ENCODE assay signal across 25 cellular contexts in the genomic region with DNA sequence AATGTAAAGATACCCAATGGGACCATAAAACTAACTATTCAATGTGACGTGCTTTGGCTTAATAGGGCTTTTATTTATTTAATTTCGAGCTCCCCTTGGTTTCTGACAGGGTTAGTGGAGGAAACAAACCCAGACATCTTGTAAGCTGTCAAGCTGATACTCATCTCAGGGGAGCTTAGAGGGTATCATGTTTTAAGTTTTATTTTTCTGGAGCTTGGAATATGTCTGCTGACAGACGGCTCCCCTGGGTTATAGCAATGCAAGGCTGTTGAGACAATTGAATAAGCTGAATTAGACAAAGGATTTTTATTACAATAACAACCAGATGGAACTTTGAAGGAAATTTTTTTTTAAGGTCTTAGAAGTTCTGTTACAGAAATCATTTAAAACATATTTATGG.
"Had no signal": no experiment of that assay in that cellular context is flagged by ENCODE, and none has a peak within 500 bp of the region (broad histone marks: within the 10 kb centered on the region; RNA-seq: fewer than 3 reads in every experiment).

No MANE protein-coding gene starts in this region.

- DNase-seq: activated CD4-positive, alpha-beta memory T cell treated with anti-CD3 and anti-CD28 coated beads for 36 hours; activated CD4-positive, alpha-beta T cell treated with anti-CD3 and anti-CD28 coated beads for 36 hours; activated CD4-positive, alpha-beta T cell treated with anti-CD3 and anti-CD28 coated beads, Interleukin-2, amount 10 ng/mL, durations not matched to agents 24 days and 14 days; activated CD4-positive, CD25-positive, alpha-beta regulatory T cell; activated CD4-positive, CD25-positive, alpha-beta regulatory T cell treated with anti-CD3 and anti-CD28 coated beads, Interleukin-2, amount 50 U/mL, for 72 hours; activated CD8-positive, alpha-beta memory T cell treated with anti-CD3 and anti-CD28 coated beads, Interleukin-2, amount 10 ng/mL, durations not matched to agents 7 days and 5 days; activated CD8-positive, alpha-beta memory T cell treated with anti-CD3 and anti-CD28 coated beads, Interleukin-2, amount 50 U/mL, for 4 hours; activated CD8-positive, alpha-beta T cell treated with anti-CD3 and anti-CD28 coated beads, Interleukin-2, amount 10 ng/mL, durations not matched to agents 7 days and 5 days; activated gamma-delta T cell; activated naive CD4-positive, alpha-beta T cell; activated naive CD4-positive, alpha-beta T cell treated with anti-CD3 and anti-CD28 coated beads, Interleukin-2, amount 10 ng/mL, durations not matched to agents 7 days and 5 days; activated naive CD8-positive, alpha-beta T cell treated with anti-CD3 and anti-CD28 coated beads, Interleukin-2, amount 10 ng/mL, durations not matched to agents 7 days and 5 days; activated T-cell treated with anti-CD3 and anti-CD28 coated beads, Interleukin-2, amount 50 U/mL, for 1 hour; activated T-cell treated with anti-CD3 and anti-CD28 coated beads, Interleukin-2, amount 50 U/mL, for 48 hours; brain microvascular endothelial cell; dorsolateral prefrontal cortex; effector memory CD4-positive, alpha-beta T cell; endodermal cell; foreskin fibroblast; head of caudate nucleus; T-helper 2 cell had no signal

- H3K27me3 Mint-ChIP-seq: activated CD4-positive, alpha-beta memory T cell treated with anti-CD3 and anti-CD28 coated beads for 36 hours; activated CD4-positive, alpha-beta T cell treated with anti-CD3 and anti-CD28 coated beads for 36 hours; activated CD4-positive, alpha-beta T cell treated with anti-CD3 and anti-CD28 coated beads, Interleukin-2, amount 10 ng/mL, durations not matched to agents 24 days and 14 days; activated CD8-positive, alpha-beta memory T cell treated with anti-CD3 and anti-CD28 coated beads, Interleukin-2, amount 10 ng/mL, durations not matched to agents 7 days and 5 days; activated naive CD4-positive, alpha-beta T cell treated with anti-CD3 and anti-CD28 coated beads, Interleukin-2, amount 10 ng/mL, durations not matched to agents 7 days and 5 days; central memory CD8-positive, alpha-beta T cell; dendritic cell treated with granulocyte-macrophage colony-stimulating factor and Interleukin-4, amounts not matched to agents 40 ng/mL and 50 ng/mL, for 4 days had no signal

- ATAC-seq: activated CD4-positive, alpha-beta T cell treated with anti-CD3 and anti-CD28 coated beads for 36 hours; activated CD8-positive, alpha-beta memory T cell treated with anti-CD3 and anti-CD28 coated beads, Interleukin-2, amount 10 ng/mL, durations not matched to agents 7 days and 5 days; activated CD8-positive, alpha-beta T cell treated with anti-CD3 and anti-CD28 coated beads, Interleukin-2, amount 10 ng/mL, durations not matched to agents 7 days and 5 days; activated naive CD4-positive, alpha-beta T cell treated with anti-CD3 and anti-CD28 coated beads, Interleukin-2, amount 50 U/mL, for 72 hours; esophagus mucosa had no signal

- H3K4me3 Mint-ChIP-seq: activated CD4-positive, alpha-beta memory T cell treated with anti-CD3 and anti-CD28 coated beads for 36 hours; activated CD4-positive, alpha-beta T cell treated with anti-CD3 and anti-CD28 coated beads for 36 hours; activated CD4-positive, alpha-beta T cell treated with anti-CD3 and anti-CD28 coated beads, Interleukin-2, amount 10 ng/mL, durations not matched to agents 24 days and 14 days; activated CD8-positive, alpha-beta memory T cell treated with anti-CD3 and anti-CD28 coated beads, Interleukin-2, amount 10 ng/mL, durations not matched to agents 7 days and 5 days; activated CD8-positive, alpha-beta T cell treated with anti-CD3 and anti-CD28 coated beads, Interleukin-2, amount 10 ng/mL, durations not matched to agents 7 days and 5 days; activated naive CD4-positive, alpha-beta T cell treated with anti-CD3 and anti-CD28 coated beads, Interleukin-2, amount 10 ng/mL, durations not matched to agents 7 days and 5 days; activated naive CD8-positive, alpha-beta T cell treated with anti-CD3 and anti-CD28 coated beads, Interleukin-2, amount 10 ng/mL, durations not matched to agents 7 days and 5 days; central memory CD8-positive, alpha-beta T cell; dendritic cell treated with granulocyte-macrophage colony-stimulating factor and Interleukin-4, amounts not matched to agents 40 ng/mL and 50 ng/mL, for 4 days; endodermal cell had no signal

- H3K9me3 Mint-ChIP-seq: activated CD4-positive, alpha-beta memory T cell treated with anti-CD3 and anti-CD28 coated beads for 36 hours; activated CD4-positive, alpha-beta T cell treated with anti-CD3 and anti-CD28 coated beads, Interleukin-2, amount 10 ng/mL, durations not matched to agents 24 days and 14 days; activated naive CD4-positive, alpha-beta T cell treated with anti-CD3 and anti-CD28 coated beads, Interleukin-2, amount 50 U/mL, for 72 hours; activated naive CD8-positive, alpha-beta T cell treated with anti-CD3 and anti-CD28 coated beads, Interleukin-2, amount 10 ng/mL, durations not matched to agents 7 days and 5 days; dendritic cell treated with granulocyte-macrophage colony-stimulating factor and Interleukin-4, amounts not matched to agents 40 ng/mL and 50 ng/mL, for 4 days; endodermal cell had no signal

- H3K4me1 Mint-ChIP-seq: activated CD4-positive, alpha-beta T cell treated with anti-CD3 and anti-CD28 coated beads for 36 hours; activated CD4-positive, alpha-beta T cell treated with anti-CD3 and anti-CD28 coated beads, Interleukin-2, amount 10 ng/mL, durations not matched to agents 24 days and 14 days; activated CD8-positive, alpha-beta memory T cell treated with anti-CD3 and anti-CD28 coated beads, Interleukin-2, amount 10 ng/mL, durations not matched to agents 7 days and 5 days; activated naive CD4-positive, alpha-beta T cell treated with anti-CD3 and anti-CD28 coated beads, Interleukin-2, amount 10 ng/mL, durations not matched to agents 7 days and 5 days; activated naive CD8-positive, alpha-beta T cell treated with anti-CD3 and anti-CD28 coated beads, Interleukin-2, amount 10 ng/mL, durations not matched to agents 7 days and 5 days; central memory CD8-positive, alpha-beta T cell had no signal

- H3K27ac Mint-ChIP-seq: activated CD4-positive, alpha-beta memory T cell treated with anti-CD3 and anti-CD28 coated beads for 36 hours; activated CD4-positive, alpha-beta T cell treated with anti-CD3 and anti-CD28 coated beads for 36 hours; activated CD4-positive, alpha-beta T cell treated with anti-CD3 and anti-CD28 coated beads, Interleukin-2, amount 10 ng/mL, durations not matched to agents 24 days and 14 days; activated CD8-positive, alpha-beta memory T cell treated with anti-CD3 and anti-CD28 coated beads, Interleukin-2, amount 10 ng/mL, durations not matched to agents 7 days and 5 days; activated CD8-positive, alpha-beta T cell treated with anti-CD3 and anti-CD28 coated beads, Interleukin-2, amount 10 ng/mL, durations not matched to agents 7 days and 5 days; activated naive CD4-positive, alpha-beta T cell treated with anti-CD3 and anti-CD28 coated beads, Interleukin-2, amount 10 ng/mL, durations not matched to agents 7 days and 5 days; activated naive CD4-positive, alpha-beta T cell treated with anti-CD3 and anti-CD28 coated beads, Interleukin-2, amount 50 U/mL, for 72 hours; activated naive CD8-positive, alpha-beta T cell treated with anti-CD3 and anti-CD28 coated beads, Interleukin-2, amount 10 ng/mL, durations not matched to agents 7 days and 5 days; dendritic cell treated with granulocyte-macrophage colony-stimulating factor and Interleukin-4, amounts not matched to agents 40 ng/mL and 50 ng/mL, for 4 days; endodermal cell had no signal

- H3K36me3 Mint-ChIP-seq: activated CD4-positive, alpha-beta memory T cell treated with anti-CD3 and anti-CD28 coated beads for 36 hours; activated CD8-positive, alpha-beta memory T cell treated with anti-CD3 and anti-CD28 coated beads, Interleukin-2, amount 10 ng/mL, durations not matched to agents 7 days and 5 days; activated naive CD4-positive, alpha-beta T cell treated with anti-CD3 and anti-CD28 coated beads, Interleukin-2, amount 10 ng/mL, durations not matched to agents 7 days and 5 days; activated naive CD4-positive, alpha-beta T cell treated with anti-CD3 and anti-CD28 coated beads, Interleukin-2, amount 50 U/mL, for 72 hours; activated naive CD8-positive, alpha-beta T cell treated with anti-CD3 and anti-CD28 coated beads, Interleukin-2, amount 10 ng/mL, durations not matched to agents 7 days and 5 days had no signal
